In the genomic region with DNA sequence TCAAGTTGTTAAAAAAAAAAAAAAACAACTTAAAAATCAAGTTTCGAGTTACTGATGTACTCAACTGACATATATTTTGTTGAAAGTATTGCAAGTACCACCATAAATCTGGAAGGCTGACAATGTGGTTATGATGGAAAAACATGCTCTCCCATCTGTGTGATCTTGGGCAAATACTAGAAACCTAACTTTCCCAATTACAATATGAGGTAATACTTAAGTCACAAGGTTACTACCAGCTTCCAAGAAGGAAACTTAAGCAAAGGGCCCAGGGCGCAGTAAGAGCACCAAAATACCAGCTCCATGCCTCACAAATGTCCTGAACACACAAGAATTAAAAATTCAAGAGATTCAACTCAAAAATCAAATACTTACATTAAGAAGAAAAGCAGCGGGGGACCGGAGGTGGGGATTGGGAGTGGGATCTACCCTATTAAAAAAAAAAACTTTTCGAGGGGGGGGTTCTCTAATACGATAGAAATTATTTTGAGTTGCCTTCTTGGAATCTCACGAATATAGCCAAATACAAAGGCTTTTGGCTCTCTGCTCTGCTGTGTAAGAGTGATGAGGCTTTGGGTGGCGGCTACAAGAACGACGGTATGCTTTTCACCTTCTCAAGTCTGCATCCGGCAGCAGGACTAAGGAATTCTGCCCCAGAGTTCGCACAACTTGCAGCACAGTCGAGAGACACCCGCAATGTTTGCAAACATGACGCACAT, we compare ENCODE assay signal across 8 cellular contexts. TPM values are rescaled to one million over a fixed set of nuclear protein-coding genes. Genes with fewer than 3 reads are reported as not detected.
A peak's percentile ranks its signal among the peaks of the same experiment; 100 is the strongest.
DNase-seq lines count a peak whose midpoint lies in the region; ATAC-seq and TF ChIP-seq lines count a peak whose summit lies in the region.

No MANE protein-coding gene starts in this region.

- H3K4me3 ChIP-seq in ACC112 (ENCODE audit: low read depth, low read length) (peak overlapping the region; percentile 85), GM06990 (replicated peaks; ENCODE audit: low read depth, low read length) (peak overlapping the region; percentile 83)

- intact Hi-C loops in sciatic nerve (cut with DNase I) = no loop called here

- no peaks in the 10 kb centered on the region for H3K36me3 ChIP-seq in ACC112 (ENCODE audit: insufficient read depth, low read length)
- no peaks in the 10 kb centered on the region for H3K36me3 ChIP-seq in GM06990 (ENCODE audit: control insufficient read depth, insufficient read depth, low read length)

- H3K27ac ChIP-seq in ACC112 (ENCODE audit: low read depth, low read length) = peak overlapping the region; percentile 90

- H2AFZ ChIP-seq in ACC112 (ENCODE audit: low read length, unreplicated experiment) = peak overlapping the region; percentile 48

- no peak for TF ChIP-seq CTCF in GM06990 (IDR thresholded peaks at IDR 0.05; ENCODE audit: insufficient read depth, low read length, poor library complexity, severe bottlenecking)

- H3K27me3 ChIP-seq in ACC112 (ENCODE audit: insufficient read depth, low read length) (no peaks in the 10 kb centered on the region), GM06990 (replicated peaks; ENCODE audit: control insufficient read depth, insufficient read depth, low read length) (no peaks in the 10 kb centered on the region)

- ATAC-seq in sciatic nerve (peak; percentile 75), HG02571 (IDR thresholded peaks at IDR 0.05; ENCODE audit: unreplicated experiment) (no peak), GM19452 (IDR thresholded peaks at IDR 0.05; ENCODE audit: unreplicated experiment) (no peak)

- no peak for DNase-seq in GM06990 (ENCODE audit: extremely low read depth, insufficient read length)
- DNase-seq in NCI-H69 (lab: John Stamatoyannopoulos, UW) = peak; percentile 77
- peak; percentile 87 for DNase-seq in amniotic epithelial cell (ENCODE audit: low read depth)
- peak; percentile 6 to 17 for DNase-seq in hippocampal formation (lab: John Stamatoyannopoulos, UW)
- no peak for DNase-seq in sciatic nerve (ENCODE audit: low spot score)

- H3K79me2 ChIP-seq in ACC112 (ENCODE audit: control insufficient read depth, insufficient read depth, low read length, unreplicated experiment) = peaks cover 25% of the 10 kb centered on the region

- H3K4me1 ChIP-seq in ACC112 (ENCODE audit: control insufficient read depth, insufficient read depth, low read length, unreplicated experiment) = peaks cover 10% of the 10 kb centered on the region

RNA-seq across cellular contexts. Expression of gene SAV1, which starts 1.2 kb away (rescaled TPM):
- 61.6 TPM for total RNA-seq in sciatic nerve

Comparison
In these comparisons a context has a peak if more than half of its experiments do, and no peak if none do; other contexts are left out.
1. DNase-seq: peak in NCI-H69 (single experiment), amniotic epithelial cell (single experiment) and hippocampal formation (2 of 2); none in GM06990 (single experiment) and sciatic nerve (single experiment).